14 cellular contexts compared by ENCODE assay signal in the genomic region with DNA sequence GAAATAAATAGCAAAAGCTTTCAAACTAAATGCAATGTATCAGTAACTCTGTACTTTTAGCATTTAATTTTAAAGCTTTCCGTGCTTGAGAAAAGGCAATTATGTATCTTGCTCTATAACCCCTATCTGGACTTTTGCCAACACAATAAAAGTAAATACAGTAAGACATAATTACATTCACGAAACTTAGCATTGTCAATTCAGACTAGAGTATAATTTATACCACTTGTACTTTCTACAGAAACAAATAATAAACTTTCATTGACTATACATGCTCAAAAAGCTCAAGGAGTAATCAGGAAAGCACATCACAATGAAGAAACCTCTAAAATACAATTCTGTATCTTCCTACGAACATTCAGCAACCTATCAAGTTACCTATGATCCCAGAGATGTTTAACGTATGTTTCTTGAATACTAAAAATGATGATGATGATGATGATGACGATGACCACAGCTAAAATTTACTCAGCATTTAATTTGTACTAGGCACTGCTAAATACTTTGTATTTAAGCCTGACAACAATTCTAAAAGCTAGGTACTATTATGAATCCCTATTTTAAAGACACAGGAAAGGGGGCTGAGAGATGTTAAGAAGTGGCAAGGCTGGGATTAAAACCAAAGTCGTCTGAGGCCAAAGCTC.
"Had no signal": no experiment of that assay in that cellular context is flagged by ENCODE, and none has a peak within 500 bp of the region (broad histone marks: within the 10 kb centered on the region; RNA-seq: fewer than 3 reads in every experiment).

No MANE protein-coding gene starts in this region.

- H3K27me3 Mint-ChIP-seq: activated CD4-positive, alpha-beta memory T cell treated with anti-CD3 and anti-CD28 coated beads, Interleukin-2, amount 10 ng/mL, durations not matched to agents 7 days and 5 days; activated naive CD8-positive, alpha-beta T cell treated with anti-CD3 and anti-CD28 coated beads for 36 hours; naive thymus-derived CD4-positive, alpha-beta T cell; stimulated activated memory B cell treated with anti-CD40 and anti-IgM and Interleukin-4, amounts not matched to agents 10 μg/mL and 1 μg/mL and 100 μg/mL, for 72 hours had no signal

- H3K27ac Mint-ChIP-seq: activated CD4-positive, alpha-beta memory T cell treated with anti-CD3 and anti-CD28 coated beads, Interleukin-2, amount 10 ng/mL, durations not matched to agents 7 days and 5 days; activated naive CD8-positive, alpha-beta T cell treated with anti-CD3 and anti-CD28 coated beads for 36 hours; endodermal cell; naive thymus-derived CD4-positive, alpha-beta T cell; stimulated activated memory B cell treated with anti-CD40 and anti-IgM and Interleukin-4, amounts not matched to agents 10 μg/mL and 1 μg/mL and 100 μg/mL, for 72 hours had no signal

- H3K27me3 ChIP-seq: esophagus muscularis mucosa, neutrophil, tibial nerve had no signal

- H3K9me3 Mint-ChIP-seq: activated CD4-positive, alpha-beta memory T cell treated with anti-CD3 and anti-CD28 coated beads, Interleukin-2, amount 10 ng/mL, durations not matched to agents 7 days and 5 days; activated naive CD8-positive, alpha-beta T cell treated with anti-CD3 and anti-CD28 coated beads for 36 hours; endodermal cell; stimulated activated memory B cell treated with anti-CD40 and anti-IgM and Interleukin-4, amounts not matched to agents 10 μg/mL and 1 μg/mL and 100 μg/mL, for 72 hours had no signal

- DNase-seq: activated CD4-positive, alpha-beta memory T cell treated with anti-CD3 and anti-CD28 coated beads, Interleukin-2, amount 10 ng/mL, durations not matched to agents 7 days and 5 days; activated gamma-delta T cell; activated naive CD8-positive, alpha-beta T cell treated with anti-CD3 and anti-CD28 coated beads for 36 hours; activated T-cell treated with anti-CD3 and anti-CD28 coated beads, Interleukin-2, amount 50 U/mL, for 48 hours; endodermal cell; midbrain; naive thymus-derived CD4-positive, alpha-beta T cell; posterior cingulate gyrus; right cardiac atrium had no signal

- H3K4me3 Mint-ChIP-seq: activated CD4-positive, alpha-beta memory T cell treated with anti-CD3 and anti-CD28 coated beads, Interleukin-2, amount 10 ng/mL, durations not matched to agents 7 days and 5 days; activated naive CD8-positive, alpha-beta T cell treated with anti-CD3 and anti-CD28 coated beads for 36 hours; endodermal cell; naive thymus-derived CD4-positive, alpha-beta T cell; stimulated activated memory B cell treated with anti-CD40 and anti-IgM and Interleukin-4, amounts not matched to agents 10 μg/mL and 1 μg/mL and 100 μg/mL, for 72 hours had no signal

- H3K4me1 Mint-ChIP-seq: stimulated activated memory B cell treated with anti-CD40 and anti-IgM and Interleukin-4, amounts not matched to agents 10 μg/mL and 1 μg/mL and 100 μg/mL, for 72 hours had no signal

- H3K27ac ChIP-seq: esophagus muscularis mucosa, neutrophil, tibial nerve had no signal

- H3K9me3 ChIP-seq: esophagus muscularis mucosa, neutrophil, tibial nerve had no signal

- H3K4me3 ChIP-seq: esophagus muscularis mucosa, lung, tibial nerve had no signal
